8 cellular contexts compared by ENCODE assay signal in the genomic region with DNA sequence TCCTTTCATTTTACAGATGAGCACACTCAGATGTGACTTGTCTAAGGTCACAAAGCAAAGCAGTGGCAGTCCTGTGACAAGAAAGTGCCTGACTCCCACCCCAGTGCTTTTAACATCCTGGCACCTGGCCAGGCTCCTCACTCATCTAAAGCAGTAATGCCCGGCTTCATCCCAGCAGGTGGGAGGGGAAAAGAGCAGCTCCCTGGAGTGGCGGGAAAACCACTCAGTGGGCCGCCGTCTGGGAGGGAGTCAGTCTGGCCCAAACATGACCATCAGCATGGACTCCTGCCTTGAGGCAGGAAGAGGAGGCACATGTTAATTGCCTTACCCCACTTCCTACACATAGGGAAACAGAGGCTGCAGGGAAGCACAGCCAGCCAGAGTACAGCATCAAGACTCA. TPM values are rescaled to one million over a fixed set of nuclear protein-coding genes. Genes with fewer than 3 reads are reported as not detected.
DNase-seq lines count a peak whose midpoint lies in the region; ATAC-seq lines count a peak whose summit lies in the region.

No MANE protein-coding gene starts in this region.

- peak; percentile 60 for DNase-seq in activated effector memory CD4-positive, alpha-beta T cell treated with anti-CD3 and anti-CD28 coated beads, Interleukin-2, amount 50 U/mL, for 16 hours
- no peak for DNase-seq in activated effector memory CD4-positive, alpha-beta T cell treated with Interleukin-2 at 50 U/mL for 16 hours
- DNase-seq in NCI-H2227 treated with DMSO at 0.1 percent for 48 hours (lab: John Stamatoyannopoulos, UW): peak; percentile 19
- no peak for DNase-seq in CD4-positive, alpha-beta memory T cell

- peaks cover 19 to 22% of the 10 kb centered on the region in 2 donors for H3K27me3 Mint-ChIP-seq in CD4-positive, alpha-beta memory T cell

- H3K9ac ChIP-seq in stomach smooth muscle (ENCODE audit: low read length in 2 of 2): no peak overlapping the region

- peaks cover 36% of the 10 kb centered on the region for H3K4me1 ChIP-seq in ectodermal cell (ENCODE audit: control insufficient read depth, insufficient read depth, low read length)
- peaks cover 72% of the 10 kb centered on the region for H3K4me1 ChIP-seq in stomach smooth muscle (ENCODE audit: control insufficient read depth, insufficient read depth, low read length)
- peaks cover 35% of the 10 kb centered on the region for H3K4me1 ChIP-seq in CD4-positive, alpha-beta memory T cell (ENCODE audit: insufficient read depth, low read length)

- no peaks in the 10 kb centered on the region for H3K36me3 Mint-ChIP-seq in CD4-positive, alpha-beta memory T cell

- peaks cover 6 to 22% (median 14%) of the 10 kb centered on the region in 4 donors for H3K4me1 Mint-ChIP-seq in CD4-positive, alpha-beta memory T cell

- peak overlapping the region; percentile 12 for H3K4me3 ChIP-seq in ectodermal cell (ENCODE audit: insufficient read depth, low read depth, low read length)
- no peak overlapping the region for H3K4me3 ChIP-seq in stomach smooth muscle (ENCODE audit: low read length in 2 of 2)
- no peak overlapping the region for H3K4me3 ChIP-seq in CD4-positive, alpha-beta memory T cell (ENCODE audit: low read length in 2 of 2)

- WGBS in ectodermal cell, 2 experiments: 60 to 65% methylated on average over 4 of the region's 4 CpGs

- H3K4me3 Mint-ChIP-seq in CD4-positive, alpha-beta memory T cell: peak overlapping the region in 1 of 8 donors; percentile 67

- POLR2A ChIA-PET in CD4-positive, alpha-beta memory T cell (lab: Charles Lee; ENCODE audit: partially characterized antibody): interaction anchor here (1.8 kb wide), 1 partner anchor 17 kb away, joined by 4 read pairs; no protein-coding TSS in a partner anchor

- ATAC-seq in GM19035 (IDR thresholded peaks at IDR 0.05; ENCODE audit: unreplicated experiment): no peak
- ATAC-seq in HG02970 (IDR thresholded peaks at IDR 0.05; ENCODE audit: low FRiP score, unreplicated experiment): no peak

- no peaks in the 10 kb centered on the region for H3K9me3 Mint-ChIP-seq in CD4-positive, alpha-beta memory T cell

- CTCF ChIA-PET in CD4-positive, alpha-beta memory T cell (lab: Charles Lee; ENCODE audit: partially characterized antibody): interaction anchor here (2.8 kb wide), 1 partner anchor 10 kb away, joined by 17 read pairs; no protein-coding TSS in a partner anchor

- peaks cover under 1% of the 10 kb centered on the region for H3K27me3 ChIP-seq in ectodermal cell (ENCODE audit: control insufficient read depth, insufficient read depth, low read length, poor library complexity, severe bottlenecking)
- peaks cover 1 to 10% of the 10 kb centered on the region in 2 donors for H3K27me3 ChIP-seq in stomach smooth muscle (ENCODE audit: control insufficient read depth in 1 of 2, insufficient read depth in 2 of 2, low read length in 2 of 2)
- H3K27me3 ChIP-seq in CD4-positive, alpha-beta memory T cell (ENCODE audit: insufficient read depth, low read length): peaks cover 35% of the 10 kb centered on the region

- H3K9me3 ChIP-seq in ectodermal cell (ENCODE audit: control insufficient read depth, low read length) (no peaks in the 10 kb centered on the region), stomach smooth muscle (ENCODE audit: control insufficient read depth in 2 of 2, low read length in 2 of 2) (no peaks in the 10 kb centered on the region)
- H3K9me3 ChIP-seq in CD4-positive, alpha-beta memory T cell (ENCODE audit: control insufficient read depth in 1 of 2, low read length in 2 of 2): no peaks in the 10 kb centered on the region

- no peak overlapping the region for H3K27ac Mint-ChIP-seq in CD4-positive, alpha-beta memory T cell

- H3K36me3 ChIP-seq in ectodermal cell (ENCODE audit: control insufficient read depth, insufficient read depth, low read length) (no peaks in the 10 kb centered on the region), stomach smooth muscle (ENCODE audit: control insufficient read depth in 2 of 2, insufficient read depth in 2 of 2, low read length in 2 of 2) (no peaks in the 10 kb centered on the region)
- H3K36me3 ChIP-seq in CD4-positive, alpha-beta memory T cell (ENCODE audit: insufficient read depth, low read length): no peaks in the 10 kb centered on the region

- intact Hi-C loops in CD4-positive, alpha-beta memory T cell (cut with micrococcal nuclease): no loop called here

- H3K27ac ChIP-seq in ectodermal cell (ENCODE audit: insufficient read depth, low read depth, low read length, poor library complexity, severe bottlenecking): no peak overlapping the region
- H3K27ac ChIP-seq in stomach smooth muscle (ENCODE audit: low read length): peak overlapping the region; percentile 66
- H3K27ac ChIP-seq in CD4-positive, alpha-beta memory T cell (ENCODE audit: low read depth, low read length): no peak overlapping the region

RNA-seq across cellular contexts. Expression of a gene that starts 2.6 kb away (rescaled TPM):
- 97.7 TPM for polyA plus RNA-seq in ectodermal cell (2013, experiment 1 of 4)
- polyA plus RNA-seq in ectodermal cell (2013, experiment 2 of 4): 93.5 TPM
- 77.4 TPM for polyA plus RNA-seq in ectodermal cell (2013, experiment 3 of 4)
- polyA plus RNA-seq in ectodermal cell (2013, experiment 4 of 4): 79.7 TPM
- not detected for total RNA-seq in CD4-positive, alpha-beta memory T cell
- not detected for polyA plus RNA-seq in CD4-positive, alpha-beta memory T cell

RNA-seq across cellular contexts. Expression of a gene that starts 7.0 kb away (rescaled TPM):
- polyA plus RNA-seq in ectodermal cell (2013, experiment 1 of 4): 245 TPM
- 226 TPM for polyA plus RNA-seq in ectodermal cell (2013, experiment 2 of 4)
- 213 TPM for polyA plus RNA-seq in ectodermal cell (2013, experiment 3 of 4)
- 242 TPM for polyA plus RNA-seq in ectodermal cell (2013, experiment 4 of 4)
- 10 to 100 TPM; 93.5 to 99.0 TPM for total RNA-seq in CD4-positive, alpha-beta memory T cell
- 100 to 1,000 TPM; 391 to 517 TPM for polyA plus RNA-seq in CD4-positive, alpha-beta memory T cell

RNA-seq across cellular contexts. Expression of a gene that starts 15.4 kb away (rescaled TPM):
- polyA plus RNA-seq in ectodermal cell (2013, experiment 1 of 4): 7.1 TPM
- 6.5 TPM for polyA plus RNA-seq in ectodermal cell (2013, experiment 2 of 4)
- 5.4 TPM for polyA plus RNA-seq in ectodermal cell (2013, experiment 3 of 4)
- polyA plus RNA-seq in ectodermal cell (2013, experiment 4 of 4): 7.1 TPM
- total RNA-seq in CD4-positive, alpha-beta memory T cell: 10 to 100 TPM; 12.5 to 13.5 TPM
- 10 to 100 TPM; 55.3 to 57.6 TPM for polyA plus RNA-seq in CD4-positive, alpha-beta memory T cell

RNA-seq across cellular contexts. Expression of a gene that starts 40.5 kb away (rescaled TPM):
- 43.9 TPM for polyA plus RNA-seq in ectodermal cell (2013, experiment 1 of 4)
- polyA plus RNA-seq in ectodermal cell (2013, experiment 2 of 4): 52.0 TPM
- polyA plus RNA-seq in ectodermal cell (2013, experiment 3 of 4): 39.9 TPM
- 46.5 TPM for polyA plus RNA-seq in ectodermal cell (2013, experiment 4 of 4)
- 100 to 1,000 TPM; 493 to 505 TPM for total RNA-seq in CD4-positive, alpha-beta memory T cell
- 10 to 100 TPM in 1 of 2 donors, 1 to 10 TPM in 1; 3.0 to 14.1 TPM for polyA plus RNA-seq in CD4-positive, alpha-beta memory T cell

RNA-seq across cellular contexts. Expression of a gene that starts 53.8 kb away (rescaled TPM):
- 74.1 TPM for polyA plus RNA-seq in ectodermal cell (2013, experiment 1 of 4)
- 81.1 TPM for polyA plus RNA-seq in ectodermal cell (2013, experiment 2 of 4)
- 51.0 TPM for polyA plus RNA-seq in ectodermal cell (2013, experiment 3 of 4)
- 56.9 TPM for polyA plus RNA-seq in ectodermal cell (2013, experiment 4 of 4)
- total RNA-seq in CD4-positive, alpha-beta memory T cell: 10 to 100 TPM; 55.9 to 66.3 TPM
- 10 to 100 TPM; 10.2 to 16.6 TPM for polyA plus RNA-seq in CD4-positive, alpha-beta memory T cell

Comparison
In these comparisons a context has a peak if more than half of its experiments do, and no peak if none do; other contexts are left out.
1. DNase-seq: peak in activated effector memory CD4-positive, alpha-beta T cell treated with anti-CD3 and anti-CD28 coated beads, Interleukin-2, amount 50 U/mL, for 16 hours (single experiment) and NCI-H2227 treated with DMSO at 0.1 percent for 48 hours (single experiment); none in activated effector memory CD4-positive, alpha-beta T cell treated with Interleukin-2 at 50 U/mL for 16 hours (single experiment) and CD4-positive, alpha-beta memory T cell (0 of 5).